Comparison of ENCODE assay signal across 19 cellular contexts in genomic region chr17:8726951-8727555, GRCh38. TPM values are rescaled to one million over a fixed set of nuclear protein-coding genes. Genes with fewer than 3 reads are reported as not detected.
DNase-seq lines count a peak whose midpoint lies in the region; ATAC-seq, FAIRE-seq and TF ChIP-seq lines count a peak whose summit lies in the region.
"Had no signal": no experiment of that assay in that cellular context is flagged by ENCODE, and none has a peak within 500 bp of the region (broad histone marks: within the 10 kb centered on the region; RNA-seq: fewer than 3 reads in every experiment).

No MANE protein-coding gene starts in this region.

- no peak overlapping the region for H3K9ac ChIP-seq in keratinocyte (ENCODE audit: control insufficient read depth, extremely low read depth, insufficient read depth, low read length)

- H4K20me1 ChIP-seq in keratinocyte (ENCODE audit: control insufficient read depth, extremely low read depth, insufficient read depth, low read length) = no peaks in the 10 kb centered on the region

- 67 to 74% methylated on average over 15 to 17 of the region's 17 CpGs for WGBS in testis, 2 donors

- H3K4me3 ChIP-seq in choroid plexus epithelial cell (ENCODE audit: low read depth, low read length) (no peak overlapping the region), keratinocyte (ENCODE audit: control insufficient read depth in 2 of 3, extremely low read depth in 1 of 3, insufficient read depth in 2 of 3, low read depth in 1 of 3, low read length in 3 of 3) (no peak overlapping the region), testis (no peak overlapping the region)
- H3K4me3 ChIP-seq: colonic mucosa, heart right ventricle, prostate gland had no signal

- peak overlapping the region; percentile 49 for H2AFZ ChIP-seq in keratinocyte (ENCODE audit: control insufficient read depth, low read length)

- DNase-seq in RPMI7951 (ENCODE audit: low read depth) = peak; percentile 6
- DNase-seq in choroid plexus epithelial cell (ENCODE audit: low read depth) = peak; percentile 16
- DNase-seq in keratinocyte (ENCODE audit: low read depth, low spot score) = peak; percentile 40
- DNase-seq in testis = peak; percentile 13
- no peak for DNase-seq in epidermal melanocyte (ENCODE audit: insufficient read length, low spot score)
- DNase-seq: activated B cell treated with CpG ODN at 0.5 μM for 24 hours; activated effector memory CD4-positive, alpha-beta T cell treated with Interleukin-2 at 50 U/mL for 16 hours; amygdala; BE2C; colonic mucosa; heart right ventricle; kidney glomerular epithelial cell; NCI-H1436 treated with DMSO at 0.1 percent for 48 hours; NCI-H526 treated with DMSO at 0.1 percent for 48 hours; PC-3 had no signal

- H3K79me2 ChIP-seq in keratinocyte (ENCODE audit: control insufficient read depth, insufficient read depth, low read length) = no peaks in the 10 kb centered on the region

- intact Hi-C loops in testis (cut with DNase I; ENCODE audit: low total_unique reads) = no loop called here

- H3K4me2 ChIP-seq in keratinocyte (ENCODE audit: control insufficient read depth, extremely low read depth, insufficient read depth, low read depth, low read length) = peak overlapping the region; percentile 51

- no peaks in the 10 kb centered on the region for H3K9me1 ChIP-seq in keratinocyte (ENCODE audit: control insufficient read depth, extremely low read depth, insufficient read depth, low read length)

- H3K36me3 ChIP-seq in keratinocyte (ENCODE audit: control insufficient read depth in 2 of 2, extremely low read depth in 1 of 2, insufficient read depth in 2 of 2, low read length in 2 of 2) = no peaks in the 10 kb centered on the region
- no peaks in the 10 kb centered on the region for H3K36me3 ChIP-seq in testis (ENCODE audit: low read depth, missing control alignments)
- H3K36me3 ChIP-seq: BE2C, colonic mucosa, heart right ventricle, prostate gland had no signal

- peak; percentile 56 for FAIRE-seq in keratinocyte (lab: Jason Lieb, UNC)

- H3K9me3 ChIP-seq in keratinocyte (ENCODE audit: control insufficient read depth, low read depth, low read length) = no peaks in the 10 kb centered on the region
- no peaks in the 10 kb centered on the region for H3K9me3 ChIP-seq in testis
- H3K9me3 ChIP-seq: BE2C, colonic mucosa, heart right ventricle, prostate gland had no signal

- no peak for ATAC-seq in HG02678 (IDR thresholded peaks at IDR 0.05; ENCODE audit: unreplicated experiment)
- ATAC-seq in HG03565 (IDR thresholded peaks at IDR 0.05; ENCODE audit: unreplicated experiment) = no peak
- ATAC-seq: PC-3 had no signal

- no peak overlapping the region for H3K27ac ChIP-seq in keratinocyte (ENCODE audit: control insufficient read depth, insufficient read depth, low read length)
- no peak overlapping the region for H3K27ac ChIP-seq in testis
- H3K27ac ChIP-seq: colonic mucosa, heart right ventricle, prostate gland had no signal

- TF ChIP-seq POLR2A in testis (IDR thresholded peaks at IDR 0.05) = no peak

- H3K4me1 ChIP-seq in keratinocyte (ENCODE audit: control insufficient read depth, extremely low read depth, insufficient read depth, low read length) (peaks cover 8% of the 10 kb centered on the region), testis (no peaks in the 10 kb centered on the region)
- H3K4me1 ChIP-seq: BE2C, colonic mucosa, prostate gland had no signal

- TF ChIP-seq CTCF in choroid plexus epithelial cell (conservative IDR thresholded peaks at IDR 0.05; ENCODE audit: low read depth, low read length) = no peak
- no peak for TF ChIP-seq CTCF in keratinocyte (optimal IDR thresholded peaks at IDR 0.05 in 1 of 3, IDR thresholded peaks at IDR 0.05 in 1 of 3, conservative IDR thresholded peaks at IDR 0.05 in 1 of 3; ENCODE audit: extremely low read depth in 1 of 3, insufficient read depth in 2 of 3, low read length in 3 of 3)
- no peak for TF ChIP-seq CTCF in testis (IDR thresholded peaks at IDR 0.05)

- dilution Hi-C loops in keratinocyte (cut with MboI; ENCODE audit: extremely low pct_ligation_motif_present, low sequenced_read_pairs) = loop anchor here (25.0 kb wide), 1 partner anchor 90 kb away; the partner anchor contains the start of gene MYH10

- H3K27me3 ChIP-seq in keratinocyte (ENCODE audit: control insufficient read depth, extremely low read depth, insufficient read depth, low read length) (no peaks in the 10 kb centered on the region), testis (no peaks in the 10 kb centered on the region)
- H3K27me3 ChIP-seq: BE2C, colonic mucosa, heart right ventricle had no signal

RNA-seq across cellular contexts. Expression of gene CCDC42, which starts 17.6 kb away (rescaled TPM):
- not detected in 2 replicates for total RNA-seq in RPMI7951 (2014; rRNA removed; shearing (Covaris generic))
- polyA plus RNA-seq in keratinocyte = not detected in 3 replicates
- not detected for polyA plus RNA-seq in keratinocyte (2011; ENCODE audit: low read depth)
- not detected in 2 replicates for polyA plus RNA-seq in keratinocyte (2011; cell fraction: cytosol; rRNA removed)
- not detected in 2 replicates for polyA plus RNA-seq in keratinocyte (2011; cell fraction: nucleus; rRNA removed)
- polyA plus RNA-seq in keratinocyte (2012; ENCODE audit: low replicate concordance) = not detected in 2 replicates
- polyA minus RNA-seq in keratinocyte = not detected in 3 replicates
- polyA minus RNA-seq in keratinocyte (2011; cell fraction: cytosol; rRNA and poly(A)+ RNA removed) = not detected
- not detected in 2 replicates for polyA minus RNA-seq in keratinocyte (2011; cell fraction: nucleus; rRNA and poly(A)+ RNA removed)
- total RNA-seq in testis = 10 to 100 TPM; 52.7 to 71.7 TPM
- 260 TPM for polyA plus RNA-seq in testis (ENCODE audit: insufficient read depth, low read depth, low replicate concordance)
- total RNA-seq: activated B cell treated with CpG ODN at 0.5 μM for 24 hours, colonic mucosa, epithelial cell of proximal tubule, PC-3 had no signal
- polyA plus RNA-seq: heart right ventricle had no signal

RNA-seq across cellular contexts. Expression of gene SPDYE4, which starts 31.3 kb away (rescaled TPM):
- not detected in 2 replicates for total RNA-seq in RPMI7951 (2014; rRNA removed; shearing (Covaris generic))
- polyA plus RNA-seq in keratinocyte = not detected in 3 replicates
- not detected for polyA plus RNA-seq in keratinocyte (2011; ENCODE audit: low read depth)
- not detected in 2 replicates for polyA plus RNA-seq in keratinocyte (2011; cell fraction: cytosol; rRNA removed)
- not detected in 2 replicates for polyA plus RNA-seq in keratinocyte (2011; cell fraction: nucleus; rRNA removed)
- polyA plus RNA-seq in keratinocyte (2012; ENCODE audit: low replicate concordance) = not detected in 2 replicates
- polyA minus RNA-seq in keratinocyte = not detected in 3 replicates
- polyA minus RNA-seq in keratinocyte (2011; cell fraction: cytosol; rRNA and poly(A)+ RNA removed) = not detected
- polyA minus RNA-seq in keratinocyte (2011; cell fraction: nucleus; rRNA and poly(A)+ RNA removed) = not detected in 2 replicates
- total RNA-seq in testis = 10 to 100 TPM in 1 of 2 donors, 1 to 10 TPM in 1; 3.3 to 19.6 TPM
- polyA plus RNA-seq in testis (ENCODE audit: insufficient read depth, low read depth, low replicate concordance) = 17.6 TPM
- total RNA-seq: activated B cell treated with CpG ODN at 0.5 μM for 24 hours, colonic mucosa, epithelial cell of proximal tubule, heart right ventricle, PC-3 had no signal
- polyA plus RNA-seq: heart right ventricle had no signal

Comparison
In these comparisons a context has a peak if more than half of its experiments do, and no peak if none do; other contexts are left out.
1. RNA of gene CCDC42, which starts 17.6 kb away (total RNA-seq): 52.7 to 71.7 TPM in testis; not detected in RPMI7951; every median in the first group is over 10 times any median in the second.